ENCODE assay signal across 1 cellular context in the genomic region with DNA sequence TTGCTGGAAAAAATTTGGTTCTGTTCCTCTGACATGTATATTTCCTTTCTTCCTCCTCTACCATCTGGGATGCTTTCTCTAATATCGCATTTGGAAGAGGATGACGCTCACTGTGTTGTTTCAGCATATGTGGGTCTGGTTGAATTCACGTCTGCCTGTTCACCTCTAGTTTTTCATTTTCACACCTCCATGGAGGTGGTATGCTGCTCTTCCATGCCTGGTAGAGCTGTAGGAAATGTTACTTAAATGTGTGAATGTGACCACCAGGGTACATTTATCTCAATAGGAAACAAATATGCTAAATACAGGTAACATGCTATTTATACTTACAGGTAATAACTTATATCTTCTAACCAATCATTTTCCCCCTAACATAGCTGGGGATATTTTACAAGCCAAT.
TF ChIP-seq lines count a peak whose summit lies in the region.

No MANE protein-coding gene starts in this region.

TF ChIP-seq in HepG2, 621 proteins besides CTCF, POLR2A, EP300 and RAD21:
- TF ChIP-seq NBN (conservative IDR thresholded peaks at IDR 0.05) (no peak), SRSF9 (IDR thresholded peaks at IDR 0.05; ENCODE audit: borderline replicate concordance, insufficient read depth, low read depth, low read length, poor library complexity, severe bottlenecking) (no peak), ZMYM3 (CRISPR knock-in tag; IDR thresholded peaks at IDR 0.05) (no peak), RBFOX2 (IDR thresholded peaks at IDR 0.05; ENCODE audit: low read depth, low read length) (no peak), GTF2F1 (IDR thresholded peaks at IDR 0.05; ENCODE audit: low read length) (no peak), SRY (CRISPR knock-in tag; IDR thresholded peaks at IDR 0.05) (no peak), PRMT3 (CRISPR knock-in tag; IDR thresholded peaks at IDR 0.05; ENCODE audit: borderline replicate concordance, low read depth) (no peak), ZNF564 (CRISPR knock-in tag; IDR thresholded peaks at IDR 0.05) (no peak), ZNF138 (CRISPR knock-in tag; IDR thresholded peaks at IDR 0.05; ENCODE audit: low read depth) (no peak), ZIK1 (CRISPR knock-in tag; IDR thresholded peaks at IDR 0.05; ENCODE audit: borderline replicate concordance, low read depth) (no peak), ZNF30 (CRISPR knock-in tag; IDR thresholded peaks at IDR 0.05) (no peak), KDM1A (CRISPR knock-in tag; IDR thresholded peaks at IDR 0.05) (no peak), ZNF562 (CRISPR knock-in tag; IDR thresholded peaks at IDR 0.05; ENCODE audit: borderline replicate concordance) (no peak), CC2D1A (CRISPR knock-in tag; IDR thresholded peaks at IDR 0.05) (no peak), ZNF33A (CRISPR knock-in tag; IDR thresholded peaks at IDR 0.05; ENCODE audit: borderline replicate concordance) (no peak)
TF ChIP-seq in HepG2: peak in this region for 0.
